1 cellular context compared by ENCODE assay signal in genomic region chr19:1592023-1592754, GRCh38.
A peak's percentile ranks its signal among the peaks of the same experiment; 100 is the strongest.
TF ChIP-seq lines count a peak whose summit lies in the region.

No MANE protein-coding gene starts in this region.

TF ChIP-seq in HepG2, 621 proteins besides CTCF, POLR2A, EP300 and RAD21 (continued from another document and continues in another):
- TF ChIP-seq ZNF800 (CRISPR knock-in tag; IDR thresholded peaks at IDR 0.05): 0 out of 2 replicates have a peak, but pooled peaks have one; percentile 17
- peak; percentile 64; the same call in 1 of the 2 replicates for TF ChIP-seq NFAT5 (CRISPR knock-in tag; IDR thresholded peaks at IDR 0.05)
- TF ChIP-seq SMAD1 (CRISPR knock-in tag; IDR thresholded peaks at IDR 0.05; ENCODE audit: borderline replicate concordance, low read depth): no peak
- TF ChIP-seq ZNF773 (CRISPR knock-in tag; IDR thresholded peaks at IDR 0.05; ENCODE audit: borderline replicate concordance): peak; percentile 25; the same call in 1 of the 2 replicates
- no peak for TF ChIP-seq ZSCAN12 (CRISPR knock-in tag; IDR thresholded peaks at IDR 0.05)
- no peak for TF ChIP-seq ZNF383 (CRISPR knock-in tag; IDR thresholded peaks at IDR 0.05; ENCODE audit: borderline replicate concordance)
- no peak for TF ChIP-seq HDAC2 (CRISPR knock-in tag; IDR thresholded peaks at IDR 0.05)
- no peak for TF ChIP-seq CEBPZ (IDR thresholded peaks at IDR 0.05; ENCODE audit: low read length)
- TF ChIP-seq KAT7 (CRISPR knock-in tag; IDR thresholded peaks at IDR 0.05; ENCODE audit: borderline replicate concordance): peak; percentile 70; the same call in 1 of the 2 replicates
- 0 out of 2 replicates have a peak, but pooled peaks have one; percentile 34 for TF ChIP-seq ERF (CRISPR knock-in tag; IDR thresholded peaks at IDR 0.05)
- no peak for TF ChIP-seq ZNF550 (CRISPR knock-in tag; IDR thresholded peaks at IDR 0.05; ENCODE audit: borderline replicate concordance)
- no peak for TF ChIP-seq PRDM10 (CRISPR knock-in tag; IDR thresholded peaks at IDR 0.05; ENCODE audit: low read depth)
- peak; percentile 82 for TF ChIP-seq REXO4 (CRISPR knock-in tag; IDR thresholded peaks at IDR 0.05; ENCODE audit: borderline replicate concordance)
- TF ChIP-seq ARNT2 (CRISPR knock-in tag; IDR thresholded peaks at IDR 0.05; ENCODE audit: low read depth): peak; percentile 81
- TF ChIP-seq RXRB (CRISPR knock-in tag; IDR thresholded peaks at IDR 0.05; ENCODE audit: borderline replicate concordance): no peak
- no peak for TF ChIP-seq ZSCAN30 (CRISPR knock-in tag; IDR thresholded peaks at IDR 0.05)
- peak; percentile 63; the same call in 1 of the 2 replicates for TF ChIP-seq YEATS2 (CRISPR knock-in tag; IDR thresholded peaks at IDR 0.05; ENCODE audit: borderline replicate concordance)
- TF ChIP-seq ZFP36L2 (CRISPR knock-in tag; IDR thresholded peaks at IDR 0.05): no peak
- TF ChIP-seq ZNF382 (CRISPR knock-in tag; IDR thresholded peaks at IDR 0.05; ENCODE audit: borderline replicate concordance): no peak
- no peak for TF ChIP-seq ZNF792 (CRISPR knock-in tag; IDR thresholded peaks at IDR 0.05)
- TF ChIP-seq PLSCR1 (CRISPR knock-in tag; IDR thresholded peaks at IDR 0.05; ENCODE audit: borderline replicate concordance): no peak
- peak; percentile 52; the same call in 1 of the 2 replicates for TF ChIP-seq ZSCAN25 (CRISPR knock-in tag; IDR thresholded peaks at IDR 0.05)
- TF ChIP-seq ZBTB1 (CRISPR knock-in tag; IDR thresholded peaks at IDR 0.05; ENCODE audit: borderline replicate concordance): no peak
- peak; percentile 85; the same call in 1 of the 2 replicates for TF ChIP-seq ZNF558 (CRISPR knock-in tag; IDR thresholded peaks at IDR 0.05; ENCODE audit: borderline replicate concordance)
- no peak for TF ChIP-seq IKZF1 (IDR thresholded peaks at IDR 0.05)
- TF ChIP-seq TARDBP (CRISPR knock-in tag; IDR thresholded peaks at IDR 0.05): peak; percentile 40; the same call in 1 of the 2 replicates
- TF ChIP-seq ZBTB7B (CRISPR knock-in tag; IDR thresholded peaks at IDR 0.05): no peak
- TF ChIP-seq ZNF34 (CRISPR knock-in tag; IDR thresholded peaks at IDR 0.05; ENCODE audit: borderline replicate concordance): peak; percentile 39; the same call in 1 of the 2 replicates
- TF ChIP-seq ZNF501 (CRISPR knock-in tag; IDR thresholded peaks at IDR 0.05): peak; percentile 37; the same call in 1 of the 2 replicates
- TF ChIP-seq ZNF441 (CRISPR knock-in tag; IDR thresholded peaks at IDR 0.05; ENCODE audit: borderline replicate concordance): 0 out of 2 replicates have a peak, but pooled peaks have one; percentile 60
- no peak for TF ChIP-seq ZNF432 (CRISPR knock-in tag; IDR thresholded peaks at IDR 0.05; ENCODE audit: borderline replicate concordance)
- no peak for TF ChIP-seq MLX (CRISPR knock-in tag; IDR thresholded peaks at IDR 0.05)
- 0 out of 2 replicates have a peak, but pooled peaks have one; percentile 75 for TF ChIP-seq DMTF1 (CRISPR knock-in tag; IDR thresholded peaks at IDR 0.05)
- peak; percentile 90 for TF ChIP-seq ATF7-NPFF (CRISPR knock-in tag; IDR thresholded peaks at IDR 0.05; ENCODE audit: low read depth)
- TF ChIP-seq ZNF44 (CRISPR knock-in tag; IDR thresholded peaks at IDR 0.05): peak; percentile 67; the same call in 1 of the 2 replicates
- no peak for TF ChIP-seq SP1 (IDR thresholded peaks at IDR 0.05)
- 0 out of 2 replicates have a peak, but pooled peaks have one; percentile 44 for TF ChIP-seq SP1 (CRISPR knock-in tag; IDR thresholded peaks at IDR 0.05)
- no peak for TF ChIP-seq HINFP (CRISPR knock-in tag; IDR thresholded peaks at IDR 0.05; ENCODE audit: low read depth)
